Comparison of ENCODE assay signal across 20 cellular contexts in the genomic region with DNA sequence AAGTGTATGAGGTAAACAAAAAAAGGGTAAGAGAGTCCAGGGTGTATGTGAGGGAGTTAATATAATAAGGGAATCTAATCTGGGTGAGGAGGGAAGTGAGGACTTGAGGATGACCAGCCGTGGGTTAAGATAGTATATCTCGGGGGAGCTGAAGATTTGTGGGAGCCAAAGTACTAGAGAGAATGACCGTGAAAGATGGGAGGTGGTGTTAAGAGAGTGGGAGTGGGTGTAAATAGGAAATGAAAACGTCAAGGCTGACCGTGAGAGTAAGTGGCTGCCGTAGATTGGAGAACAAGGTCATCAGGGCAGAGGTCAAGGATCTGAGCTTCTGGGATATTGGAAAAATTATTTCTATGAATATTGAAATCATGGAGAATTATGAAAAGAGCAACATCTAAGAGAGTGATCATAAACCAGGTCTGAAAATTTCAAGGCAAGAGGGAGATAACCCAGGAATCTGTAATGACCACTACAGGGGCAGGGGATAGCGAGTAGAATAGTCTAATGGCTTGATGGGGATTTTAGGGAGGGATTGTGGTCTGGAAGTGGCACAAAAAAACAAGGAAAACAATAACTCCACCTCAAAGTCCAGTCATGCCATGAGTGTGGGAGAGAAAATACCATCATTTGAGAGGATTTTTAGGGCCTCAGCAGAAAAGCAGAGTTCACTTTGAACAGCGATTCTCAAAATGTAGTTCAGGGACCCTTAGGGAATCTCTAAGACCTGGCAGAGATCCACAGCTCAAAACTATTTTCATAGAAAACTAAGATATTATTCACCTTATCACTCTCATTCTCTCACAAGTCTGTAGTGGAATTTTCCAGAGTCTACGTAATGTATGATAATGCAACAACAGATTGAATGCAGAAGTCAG.
"Had no signal": no experiment of that assay in that cellular context is flagged by ENCODE, and none has a peak within 500 bp of the region (broad histone marks: within the 10 kb centered on the region; RNA-seq: fewer than 3 reads in every experiment).

No MANE protein-coding gene starts in this region.

- H3K27ac ChIP-seq: lower lobe of right lung, neutrophil, skin epidermis, WERI-Rb-1 had no signal

- ATAC-seq: activated T-cell treated with anti-CD3 and anti-CD28 coated beads, Interleukin-2, amount 50 U/mL, for 4 hours; effector memory CD8-positive, alpha-beta T cell; lower lobe of right lung; naive thymus-derived CD8-positive, alpha-beta T cell; stimulated activated naive CD8-positive, alpha-beta T cell treated with anti-CD3 and anti-CD28 coated beads, Interleukin-15, Interleukin-2, amounts not matched to agents 100 U/mL and 50 U/mL, for 24 hours; T-cell had no signal

- H3K4me2 ChIP-seq: SK-N-SH had no signal

- H3K9ac ChIP-seq: SK-N-SH had no signal

- H3K4me3 ChIP-seq: lower lobe of right lung, skin epidermis had no signal

- H3K9me3 ChIP-seq: lower lobe of right lung, neutrophil, SK-N-SH had no signal

- H3K36me3 ChIP-seq: lower lobe of right lung, neutrophil, WERI-Rb-1 had no signal

- DNase-seq: activated CD4-positive, alpha-beta memory T cell treated with anti-CD3 and anti-CD28 coated beads, Interleukin-2, amount 10 ng/mL, durations not matched to agents 7 days and 5 days; activated effector memory CD4-positive, alpha-beta T cell treated with Interleukin-2 at 50 U/mL for 16 hours; activated naive CD4-positive, alpha-beta T cell treated with anti-CD3 and anti-CD28 coated beads, Interleukin-2, amount 50 U/mL, for 16 hours; activated T-cell treated with anti-CD3 and anti-CD28 coated beads, Interleukin-2, amount 50 U/mL, for 4 hours; amniotic stem cell; effector memory CD8-positive, alpha-beta T cell; foreskin melanocyte; lower lobe of right lung; naive thymus-derived CD8-positive, alpha-beta T cell; retina; SK-N-SH; stimulated activated CD4-positive, alpha-beta T cell treated with anti-CD3 and anti-CD28 coated beads, Interleukin-4, amount 100 ng/mL, for 4 hours; stimulated activated CD8-positive, alpha-beta memory T cell treated with anti-CD3 and anti-CD28 coated beads, Interleukin-4, amount 100 ng/mL, for 48 hours; stimulated activated naive CD8-positive, alpha-beta T cell treated with anti-CD3 and anti-CD28 coated beads, Interleukin-15, Interleukin-2, amounts not matched to agents 100 U/mL and 50 U/mL, for 24 hours; T-cell; T1000; trophoblast cell; WERI-Rb-1 had no signal
